ENCODE assay signal across 8 cellular contexts in genomic region chr5:150912312-150912814, GRCh38.
"Had no signal": no experiment of that assay in that cellular context is flagged by ENCODE, and none has a peak within 500 bp of the region (broad histone marks: within the 10 kb centered on the region; RNA-seq: fewer than 3 reads in every experiment).

No MANE protein-coding gene starts in this region.

- H3K4me2 ChIP-seq: KMS-11 had no signal

- ATAC-seq: HepG2 had no signal

- H3K27ac Mint-ChIP-seq: IgD-negative memory B cell had no signal

- DNase-seq: IMR-90, KBM-7, KG1 had no signal

- H3K9ac ChIP-seq: KMS-11 had no signal

- H3K4me3 Mint-ChIP-seq: IgD-negative memory B cell had no signal

- H3K4me1 Mint-ChIP-seq: IgD-negative memory B cell had no signal

- FAIRE-seq: HepG2, HTR-8/SVneo had no signal

- H3K27ac ChIP-seq: HL-60, KMS-11 had no signal
